ENCODE assay signal across 1 cellular context in genomic region chr6:166595949-166596348, GRCh38.
TF ChIP-seq lines count a peak whose summit lies in the region.

No MANE protein-coding gene starts in this region.

TF ChIP-seq in IMR-90, 13 proteins besides CTCF, POLR2A, EP300 and RAD21:
- TF ChIP-seq USF2 (IDR thresholded peaks at IDR 0.05; ENCODE audit: low read depth, low read length) (no peak), FOS (IDR thresholded peaks at IDR 0.05; ENCODE audit: low read depth, low read length) (no peak)
